16 cellular contexts compared by ENCODE assay signal in genomic region chrX:118286066-118286758, GRCh38.
"Had no signal": no experiment of that assay in that cellular context is flagged by ENCODE, and none has a peak within 500 bp of the region (broad histone marks: within the 10 kb centered on the region; RNA-seq: fewer than 3 reads in every experiment).

No MANE protein-coding gene starts in this region.

- H3K27ac ChIP-seq: coronary artery, right atrium auricular region, skin epidermis, tibial nerve had no signal

- FAIRE-seq: islet of Langerhans, urothelium cell line had no signal

- H3K27me3 ChIP-seq: right atrium auricular region, tibial nerve had no signal

- H3K36me3 ChIP-seq: right atrium auricular region, tibial nerve had no signal

- H3K4me3 ChIP-seq: coronary artery, lung, right atrium auricular region, skin epidermis, tibial nerve had no signal

- DNase-seq: activated CD4-positive, alpha-beta T cell treated with anti-CD3 and anti-CD28 coated beads, Interleukin-2, amount 50 U/mL, for 48 hours; activated gamma-delta T cell treated with Interleukin-2 at 50 U/mL for 16 hours; amniotic stem cell; central memory CD4-positive, alpha-beta T cell; effector CD8-positive, alpha-beta T cell; posterior cingulate gyrus; stimulated activated naive CD8-positive, alpha-beta T cell treated with anti-CD3 and anti-CD28 coated beads, Interleukin-15, Interleukin-2, amounts not matched to agents 100 U/mL and 50 U/mL, for 24 hours; substantia nigra; T-helper 1 cell had no signal
